ENCODE assay signal across 8 cellular contexts in genomic region chr1:8661185-8662110, GRCh38.
A peak's percentile ranks its signal among the peaks of the same experiment; 100 is the strongest.
DNase-seq lines count a peak whose midpoint lies in the region; ATAC-seq and TF ChIP-seq lines count a peak whose summit lies in the region.

No MANE protein-coding gene starts in this region.

- peaks cover 47% of the 10 kb centered on the region for H3K4me1 ChIP-seq in mesodermal cell (ENCODE audit: control insufficient read depth, insufficient read depth, low read length, poor library complexity, severe bottlenecking)

- no peaks in the 10 kb centered on the region for H3K36me3 ChIP-seq in brain microvascular endothelial cell (replicated peaks)
- peaks cover 13% of the 10 kb centered on the region for H3K36me3 ChIP-seq in mesodermal cell (ENCODE audit: control insufficient read depth, insufficient read depth, low read length)

- H3K9me3 ChIP-seq in mesodermal cell (ENCODE audit: control insufficient read depth, low read length): no peaks in the 10 kb centered on the region

- WGBS in mesodermal cell (ENCODE audit: insufficient coverage in 2 of 2), 2 experiments: 78 to 86% methylated on average over 7 of the region's 8 CpGs

- TF ChIP-seq CTCF in brain microvascular endothelial cell (IDR thresholded peaks at IDR 0.05; ENCODE audit: low read depth, low read length, missing control alignments): no peak

- peak; percentile 32 for DNase-seq in AG20443 (ENCODE audit: low spot score)
- DNase-seq in HS-5 (ENCODE audit: low read depth): peak; percentile 95
- DNase-seq in brain microvascular endothelial cell: peak; percentile 94
- DNase-seq in ureter (ENCODE audit: low spot score): peak; percentile 54
- DNase-seq in HuH-7.5 (ENCODE audit: low spot score): no peak

- no peak for ATAC-seq in GM18909 (IDR thresholded peaks at IDR 0.05; ENCODE audit: poor library complexity, unreplicated experiment)
- no peak for ATAC-seq in HG03139 (IDR thresholded peaks at IDR 0.05; ENCODE audit: unreplicated experiment)

- peak overlapping the region; percentile 86 for H3K27ac ChIP-seq in brain microvascular endothelial cell
- peak overlapping the region; percentile 87 for H3K27ac ChIP-seq in mesodermal cell (ENCODE audit: low read depth, low read length, severe bottlenecking)

- no peaks in the 10 kb centered on the region for H3K27me3 ChIP-seq in brain microvascular endothelial cell (replicated peaks)

- H3K4me3 ChIP-seq in brain microvascular endothelial cell (ENCODE audit: low read depth, low read length): no peak overlapping the region
- H3K4me3 ChIP-seq in mesodermal cell (ENCODE audit: extremely low read depth, insufficient read depth, low read length, poor library complexity, severe bottlenecking): no peak overlapping the region

- in situ Hi-C loops in brain microvascular endothelial cell (cut with HindIII; ENCODE audit: low pct_ligation_motif_present, low sequenced_read_pairs): no loop called here
